1 cellular context compared by ENCODE assay signal in the genomic region with DNA sequence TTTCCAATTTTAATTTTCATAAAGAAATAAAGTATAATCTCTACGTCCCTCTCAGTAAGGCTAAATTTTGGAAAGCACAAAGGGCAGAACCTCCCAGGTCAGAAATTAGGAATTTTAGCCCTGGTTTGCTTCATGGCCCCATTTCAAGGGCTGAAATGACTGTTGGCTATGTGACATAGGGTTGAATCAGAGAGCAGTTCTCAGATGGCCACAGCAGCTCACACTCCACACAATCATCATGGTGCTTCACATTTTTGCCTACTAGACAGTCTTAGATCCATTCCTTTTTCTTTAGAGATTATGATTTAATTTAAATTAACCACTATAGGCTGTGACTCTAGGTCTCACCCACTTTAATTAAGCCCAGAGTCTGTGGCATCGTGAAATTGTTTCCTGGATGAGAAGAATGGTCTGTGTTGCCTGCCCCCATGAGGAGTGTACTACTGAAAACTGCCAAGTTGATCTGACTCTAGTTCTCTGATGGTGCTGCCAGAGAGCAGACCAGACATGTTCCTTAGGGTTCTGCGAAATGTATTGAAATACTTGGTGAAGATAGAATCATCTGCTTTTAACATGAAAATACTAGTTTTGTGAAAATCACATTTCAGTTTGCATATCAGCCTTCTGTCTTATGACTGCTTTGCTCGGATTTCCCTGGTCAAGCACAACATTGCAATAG.
TF ChIP-seq lines count a peak whose summit lies in the region.

No MANE protein-coding gene starts in this region.

TF ChIP-seq in HepG2, 621 proteins besides CTCF, POLR2A, EP300 and RAD21:
- TF ChIP-seq ZNF773 (CRISPR knock-in tag; IDR thresholded peaks at IDR 0.05; ENCODE audit: borderline replicate concordance) (no peak), YEATS2 (CRISPR knock-in tag; IDR thresholded peaks at IDR 0.05; ENCODE audit: borderline replicate concordance) (no peak)
- TF ChIP-seq, protein P1, sequence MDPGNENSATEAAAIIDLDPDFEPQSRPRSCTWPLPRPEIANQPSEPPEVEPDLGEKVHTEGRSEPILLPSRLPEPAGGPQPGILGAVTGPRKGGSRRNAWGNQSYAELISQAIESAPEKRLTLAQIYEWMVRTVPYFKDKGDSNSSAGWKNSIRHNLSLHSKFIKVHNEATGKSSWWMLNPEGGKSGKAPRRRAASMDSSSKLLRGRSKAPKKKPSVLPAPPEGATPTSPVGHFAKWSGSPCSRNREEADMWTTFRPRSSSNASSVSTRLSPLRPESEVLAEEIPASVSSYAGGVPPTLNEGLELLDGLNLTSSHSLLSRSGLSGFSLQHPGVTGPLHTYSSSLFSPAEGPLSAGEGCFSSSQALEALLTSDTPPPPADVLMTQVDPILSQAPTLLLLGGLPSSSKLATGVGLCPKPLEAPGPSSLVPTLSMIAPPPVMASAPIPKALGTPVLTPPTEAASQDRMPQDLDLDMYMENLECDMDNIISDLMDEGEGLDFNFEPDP (CRISPR knock-in tag; conservative IDR thresholded peaks at IDR 0.05), result 0 out of 2 replicates have a peak, but pooled peaks have one; percentile 34
